In the genomic region with DNA sequence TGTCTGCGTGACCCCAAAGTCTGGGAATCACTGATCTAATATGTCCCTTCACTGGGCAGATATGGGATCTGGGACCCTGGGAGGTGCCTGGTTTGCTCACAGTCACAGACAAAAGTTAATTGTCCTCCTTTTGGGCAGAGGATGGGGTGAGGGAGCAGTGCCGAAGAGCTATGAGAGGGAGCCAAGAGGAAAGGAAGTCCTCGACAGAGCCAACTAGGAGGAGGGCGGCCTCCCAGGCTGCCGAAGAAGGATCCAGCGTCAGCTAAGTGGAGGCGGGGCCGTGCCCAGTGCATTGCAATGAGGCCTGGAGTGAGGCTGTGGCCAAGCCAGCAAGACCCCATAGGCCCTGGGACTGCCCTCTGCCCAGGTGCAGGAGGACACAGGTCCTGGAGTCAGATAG, we compare ENCODE assay signal across 23 cellular contexts. TPM values are rescaled to one million over a fixed set of nuclear protein-coding genes. Genes with fewer than 3 reads are reported as not detected.
A peak's percentile ranks its signal among the peaks of the same experiment; 100 is the strongest.
DNase-seq lines count a peak whose midpoint lies in the region; ATAC-seq and TF ChIP-seq lines count a peak whose summit lies in the region.
"Had no signal": no experiment of that assay in that cellular context is flagged by ENCODE, and none has a peak within 500 bp of the region (broad histone marks: within the 10 kb centered on the region; RNA-seq: fewer than 3 reads in every experiment).

No MANE protein-coding gene starts in this region.

- 0 out of 2 replicates have a peak overlapping the region, but pooled peaks have one; percentile 69 for H3K27ac ChIP-seq in GM23338 (ENCODE audit: low read depth)
- peak overlapping the region; percentile 40 for H3K27ac ChIP-seq in caudate nucleus (ENCODE audit: low read depth, low read length)
- H3K27ac ChIP-seq: colonic mucosa, KMS-11, pancreas, testis had no signal

- 0 out of 2 replicates have a peak, but pooled peaks cover 6% of the 10 kb centered on the region for H4K20me1 ChIP-seq in GM23338 (replicated peaks; ENCODE audit: insufficient read depth)

- ATAC-seq in GM23338 (no peak), HG02642 (IDR thresholded peaks at IDR 0.05; ENCODE audit: poor library complexity, unreplicated experiment) (no peak), HG02938 (IDR thresholded peaks at IDR 0.05; ENCODE audit: unreplicated experiment) (no peak)
- ATAC-seq: activated T-helper 17 cell treated with anti-CD3 and anti-CD28 coated beads, Interleukin-2, amount 50 U/mL, for 72 hours; Panc1; pancreas had no signal

- H3K79me2 ChIP-seq in GM23338 (replicated peaks; ENCODE audit: insufficient read depth): 0 out of 2 replicates have a peak, but pooled peaks cover 5% of the 10 kb centered on the region

- H3K4me3 Mint-ChIP-seq in GM23338: no peak overlapping the region
- H3K4me3 Mint-ChIP-seq: activated CD4-positive, alpha-beta T cell treated with anti-CD3 and anti-CD28 coated beads, Interleukin-2, amount 10 ng/mL, durations not matched to agents 7 days and 5 days; activated naive CD8-positive, alpha-beta T cell; activated T-helper 17 cell treated with anti-CD3 and anti-CD28 coated beads, Interleukin-2, amount 50 U/mL, for 72 hours; CD4-positive, CD25-positive, alpha-beta regulatory T cell; endodermal cell; immature natural killer cell; memory B cell had no signal

- H3F3A ChIP-seq in GM23338 (replicated peaks; ENCODE audit: low read depth): peaks cover 8% of the 10 kb centered on the region

- H3K9me3 Mint-ChIP-seq in GM23338: no peaks in the 10 kb centered on the region; the same call in 2 of the 3 replicates
- H3K9me3 Mint-ChIP-seq: activated CD4-positive, alpha-beta T cell treated with anti-CD3 and anti-CD28 coated beads, Interleukin-2, amount 10 ng/mL, durations not matched to agents 7 days and 5 days; activated T-helper 17 cell treated with anti-CD3 and anti-CD28 coated beads, Interleukin-2, amount 50 U/mL, for 72 hours; endodermal cell; immature natural killer cell; memory B cell had no signal

- H3K4me2 ChIP-seq in GM23338: no peak overlapping the region
- H3K4me2 ChIP-seq: KMS-11 had no signal

- H3K4me1 Mint-ChIP-seq in GM23338: peaks cover 52% of the 10 kb centered on the region
- H3K4me1 Mint-ChIP-seq: activated CD4-positive, alpha-beta T cell treated with anti-CD3 and anti-CD28 coated beads, Interleukin-2, amount 10 ng/mL, durations not matched to agents 7 days and 5 days; activated T-helper 17 cell treated with anti-CD3 and anti-CD28 coated beads, Interleukin-2, amount 50 U/mL, for 72 hours; CD4-positive, CD25-positive, alpha-beta regulatory T cell; immature natural killer cell had no signal

- H3K36me3 ChIP-seq in GM23338 (ENCODE audit: insufficient read depth): peaks cover 6% of the 10 kb centered on the region; the same call in 1 of the 2 replicates
- H3K36me3 ChIP-seq: colonic mucosa, pancreas had no signal

- no peak overlapping the region for H3K4me3 ChIP-seq in GM23338
- H3K4me3 ChIP-seq: colonic mucosa, pancreas, testis had no signal

- no peaks in the 10 kb centered on the region for H3K27me3 ChIP-seq in GM23338 (ENCODE audit: insufficient read depth)
- H3K27me3 ChIP-seq: colonic mucosa, pancreas, testis had no signal

- H3K9me2 ChIP-seq in GM23338 (ENCODE audit: insufficient read depth): no peaks in the 10 kb centered on the region

- peaks cover 29% of the 10 kb centered on the region for H3K27me3 Mint-ChIP-seq in GM23338 (ENCODE audit: insufficient read depth, low read depth, poor library complexity)
- H3K27me3 Mint-ChIP-seq: activated CD4-positive, alpha-beta T cell treated with anti-CD3 and anti-CD28 coated beads, Interleukin-2, amount 10 ng/mL, durations not matched to agents 7 days and 5 days; activated naive CD8-positive, alpha-beta T cell had no signal

- no peak for TF ChIP-seq CTCF in GM23338 (conservative IDR thresholded peaks at IDR 0.05; ENCODE audit: low read depth in 2 of 2)

- H3K27ac Mint-ChIP-seq in GM23338: no peak overlapping the region
- H3K27ac Mint-ChIP-seq: activated CD4-positive, alpha-beta T cell treated with anti-CD3 and anti-CD28 coated beads, Interleukin-2, amount 10 ng/mL, durations not matched to agents 7 days and 5 days; activated naive CD8-positive, alpha-beta T cell; activated T-helper 17 cell treated with anti-CD3 and anti-CD28 coated beads, Interleukin-2, amount 50 U/mL, for 72 hours; CD4-positive, CD25-positive, alpha-beta regulatory T cell; endodermal cell; immature natural killer cell; memory B cell had no signal

- H3K36me3 Mint-ChIP-seq in GM23338 (ENCODE audit: low read depth): peaks cover 57% of the 10 kb centered on the region
- H3K36me3 Mint-ChIP-seq: activated naive CD8-positive, alpha-beta T cell; CD4-positive, CD25-positive, alpha-beta regulatory T cell; immature natural killer cell; memory B cell had no signal

- DNase-seq in GM23338 (ENCODE audit: low spot score): no peak
- peak in 29 of 61 donors; percentile 16 to 61 (median 37) for DNase-seq in caudate nucleus (lab: John Stamatoyannopoulos, UW)
- peak; percentile 30 to 40 for DNase-seq in hippocampal formation (lab: John Stamatoyannopoulos, UW)
- DNase-seq in pons (ENCODE audit: low spot score): peak; percentile 59
- DNase-seq in activated effector memory CD4-positive, alpha-beta T cell treated with anti-CD3 and anti-CD28 coated beads, Interleukin-2, amount 50 U/mL, for 16 hours: no peak
- no peak for DNase-seq in NCI-H1092 (lab: John Stamatoyannopoulos, UW)
- DNase-seq: activated CD4-positive, alpha-beta T cell treated with anti-CD3 and anti-CD28 coated beads, Interleukin-2, amount 10 ng/mL, durations not matched to agents 7 days and 5 days; CD4-positive, CD25-positive, alpha-beta regulatory T cell; colonic mucosa; endodermal cell; immature natural killer cell; NCI-H1694; NCI-H2171; NCI-H524 treated with DMSO at 0.1 percent for 48 hours; pancreas; testis had no signal

- H3K4me1 ChIP-seq in GM23338 (ENCODE audit: insufficient read depth): peaks cover 28% of the 10 kb centered on the region
- H3K4me1 ChIP-seq: colonic mucosa, pancreas had no signal

- H2AFZ ChIP-seq in GM23338: no peak overlapping the region

TF ChIP-seq in GM23338, 12 proteins besides CTCF, POLR2A, EP300 and RAD21 (continues in another document):
- no peak for TF ChIP-seq EZH2 (IDR thresholded peaks at IDR 0.05; ENCODE audit: low read depth, unreplicated experiment)
- no peak for TF ChIP-seq JUNB (IDR thresholded peaks at IDR 0.05; ENCODE audit: unreplicated experiment)
- no peak for TF ChIP-seq ZNF114 (CRISPR knock-in tag; IDR thresholded peaks at IDR 0.05)
- no peak for TF ChIP-seq ETS1 (IDR thresholded peaks at IDR 0.05)
- no peak for TF ChIP-seq POLR2AphosphoS5 (IDR thresholded peaks at IDR 0.05; ENCODE audit: low read depth)
- no peak for TF ChIP-seq ZNF331 (CRISPR knock-in tag; IDR thresholded peaks at IDR 0.05; ENCODE audit: low read depth)
- TF ChIP-seq CREB1 (CRISPR knock-in tag; IDR thresholded peaks at IDR 0.05; ENCODE audit: low read depth): no peak
- no peak for TF ChIP-seq EZH2phosphoT487 (IDR thresholded peaks at IDR 0.05; ENCODE audit: unreplicated experiment)
- TF ChIP-seq REST (IDR thresholded peaks at IDR 0.05; ENCODE audit: unreplicated experiment): no peak
- no peak for TF ChIP-seq NANOG (IDR thresholded peaks at IDR 0.05; ENCODE audit: borderline replicate concordance)

RNA-seq across cellular contexts. Expression of gene AIF1L, which starts 11.4 kb away (rescaled TPM):
- total RNA-seq in GM23338 (2014; rRNA removed; shearing (Covaris generic)): 82.6 and 87.8 TPM in 2 replicates
- 75.8 and 76.4 TPM in 2 replicates for polyA plus RNA-seq in GM23338 (2016; fragmentation: Nextera tagmentation; extraction: Ambion mirVana)
- polyA plus RNA-seq: CD4-positive, CD25-positive, alpha-beta regulatory T cell; immature natural killer cell had no signal

RNA-seq across cellular contexts. Expression of gene NUP214, which starts 17.6 kb away (rescaled TPM):
- 33.3 and 57.0 TPM in 2 replicates for total RNA-seq in GM23338 (2014; rRNA removed; shearing (Covaris generic))
- 36.0 and 44.5 TPM in 2 replicates for polyA plus RNA-seq in GM23338 (2016; fragmentation: Nextera tagmentation; extraction: Ambion mirVana)

Comparison
In these comparisons a context has a peak if more than half of its experiments do, and no peak if none do; other contexts are left out.
1. DNase-seq: peak in hippocampal formation (2 of 2) and pons (single experiment); none in GM23338 (single experiment), activated effector memory CD4-positive, alpha-beta T cell treated with anti-CD3 and anti-CD28 coated beads, Interleukin-2, amount 50 U/mL, for 16 hours (single experiment) and NCI-H1092 (single experiment).